Comparison of ENCODE assay signal across 14 cellular contexts in genomic region chr6:168190646-168191443, GRCh38.
"Had no signal": no experiment of that assay in that cellular context is flagged by ENCODE, and none has a peak within 500 bp of the region (broad histone marks: within the 10 kb centered on the region; RNA-seq: fewer than 3 reads in every experiment).

No MANE protein-coding gene starts in this region.

- H3K27me3 ChIP-seq: thyroid gland had no signal

- H3K27ac Mint-ChIP-seq: activated CD4-positive, alpha-beta T cell treated with anti-CD3 and anti-CD28 coated beads, Interleukin-2, amount 10 ng/mL, durations not matched to agents 24 days and 14 days; activated naive CD4-positive, alpha-beta T cell treated with anti-CD3 and anti-CD28 coated beads for 36 hours; activated naive CD8-positive, alpha-beta T cell treated with anti-CD3 and anti-CD28 coated beads, Interleukin-2, amount 50 U/mL, for 24 hours; activated T-helper 1 cell treated with anti-CD3 and anti-CD28 coated beads, Interleukin-12 subunit alpha, Interleukin-12 subunit beta, Interleukin-2, Interleukin-4 antibody, amounts not matched to agents 30 ng/mL and 10 ng/mL and 1 ng/mL, durations not matched to agents 14 hours and 24 hours and 36 hours; memory B cell; nephron; stimulated activated effector memory CD8-positive, alpha-beta T cell treated with anti-CD3 and anti-CD28 coated beads, Interleukin-12 subunit alpha, Interleukin-12 subunit beta, amount 100 ng/mL, for 72 hours had no signal

- H3K27ac ChIP-seq: dorsolateral prefrontal cortex, gastroesophageal sphincter, prostate gland, thyroid gland had no signal

- H3K36me3 Mint-ChIP-seq: memory B cell; stimulated activated effector memory CD8-positive, alpha-beta T cell treated with anti-CD3 and anti-CD28 coated beads, Interleukin-12 subunit alpha, Interleukin-12 subunit beta, amount 100 ng/mL, for 72 hours had no signal

- DNase-seq: activated CD4-positive, alpha-beta T cell treated with anti-CD3 and anti-CD28 coated beads, Interleukin-2, amount 10 ng/mL, durations not matched to agents 24 days and 14 days; activated CD4-positive, CD25-positive, alpha-beta regulatory T cell; activated naive CD4-positive, alpha-beta T cell treated with anti-CD3 and anti-CD28 coated beads for 36 hours; activated naive CD8-positive, alpha-beta T cell treated with anti-CD3 and anti-CD28 coated beads, Interleukin-2, amount 50 U/mL, for 24 hours; aorta; stimulated activated CD4-positive, alpha-beta T cell treated with anti-CD3 and anti-CD28 coated beads, Interleukin-12 subunit alpha, Interleukin-12 subunit beta, amount 100 ng/mL, for 4 hours; thyroid gland had no signal

- H3K9me3 Mint-ChIP-seq: activated CD4-positive, alpha-beta T cell treated with anti-CD3 and anti-CD28 coated beads, Interleukin-2, amount 10 ng/mL, durations not matched to agents 24 days and 14 days; activated naive CD4-positive, alpha-beta T cell treated with anti-CD3 and anti-CD28 coated beads for 36 hours; activated naive CD8-positive, alpha-beta T cell treated with anti-CD3 and anti-CD28 coated beads, Interleukin-2, amount 50 U/mL, for 24 hours; activated T-helper 1 cell treated with anti-CD3 and anti-CD28 coated beads, Interleukin-12 subunit alpha, Interleukin-12 subunit beta, Interleukin-2, Interleukin-4 antibody, amounts not matched to agents 30 ng/mL and 10 ng/mL and 1 ng/mL, durations not matched to agents 14 hours and 24 hours and 36 hours; stimulated activated effector memory CD8-positive, alpha-beta T cell treated with anti-CD3 and anti-CD28 coated beads, Interleukin-12 subunit alpha, Interleukin-12 subunit beta, amount 100 ng/mL, for 72 hours had no signal

- H3K36me3 ChIP-seq: gastroesophageal sphincter, prostate gland, thyroid gland had no signal

- H3K27me3 Mint-ChIP-seq: activated CD4-positive, alpha-beta T cell treated with anti-CD3 and anti-CD28 coated beads, Interleukin-2, amount 10 ng/mL, durations not matched to agents 24 days and 14 days had no signal

- H3K4me3 ChIP-seq: dorsolateral prefrontal cortex, gastroesophageal sphincter, prostate gland, thyroid gland had no signal

- ATAC-seq: activated naive CD8-positive, alpha-beta T cell treated with anti-CD3 and anti-CD28 coated beads, Interleukin-2, amount 50 U/mL, for 24 hours; gastroesophageal sphincter; stimulated activated effector memory CD8-positive, alpha-beta T cell treated with anti-CD3 and anti-CD28 coated beads, Interleukin-12 subunit alpha, Interleukin-12 subunit beta, amount 100 ng/mL, for 72 hours had no signal

- H3K4me3 Mint-ChIP-seq: activated CD4-positive, alpha-beta T cell treated with anti-CD3 and anti-CD28 coated beads, Interleukin-2, amount 10 ng/mL, durations not matched to agents 24 days and 14 days; activated naive CD4-positive, alpha-beta T cell treated with anti-CD3 and anti-CD28 coated beads for 36 hours; activated naive CD8-positive, alpha-beta T cell treated with anti-CD3 and anti-CD28 coated beads, Interleukin-2, amount 50 U/mL, for 24 hours; activated T-helper 1 cell treated with anti-CD3 and anti-CD28 coated beads, Interleukin-12 subunit alpha, Interleukin-12 subunit beta, Interleukin-2, Interleukin-4 antibody, amounts not matched to agents 30 ng/mL and 10 ng/mL and 1 ng/mL, durations not matched to agents 14 hours and 24 hours and 36 hours; memory B cell; nephron; stimulated activated effector memory CD8-positive, alpha-beta T cell treated with anti-CD3 and anti-CD28 coated beads, Interleukin-12 subunit alpha, Interleukin-12 subunit beta, amount 100 ng/mL, for 72 hours had no signal

- H3K4me1 Mint-ChIP-seq: activated CD4-positive, alpha-beta T cell treated with anti-CD3 and anti-CD28 coated beads, Interleukin-2, amount 10 ng/mL, durations not matched to agents 24 days and 14 days; activated naive CD8-positive, alpha-beta T cell treated with anti-CD3 and anti-CD28 coated beads, Interleukin-2, amount 50 U/mL, for 24 hours; memory B cell had no signal

- H3K9me3 ChIP-seq: gastroesophageal sphincter, prostate gland, thyroid gland had no signal

- H3K4me1 ChIP-seq: gastroesophageal sphincter, thyroid gland had no signal
